Comparison of ENCODE assay signal across 15 cellular contexts in genomic region chr10:49007128-49007527, GRCh38.
DNase-seq lines count a peak whose midpoint lies in the region; ATAC-seq, FAIRE-seq and TF ChIP-seq lines count a peak whose summit lies in the region.
"Had no signal": no experiment of that assay in that cellular context is flagged by ENCODE, and none has a peak within 500 bp of the region (broad histone marks: within the 10 kb centered on the region; RNA-seq: fewer than 3 reads in every experiment).

No MANE protein-coding gene starts in this region.

- intact Hi-C loops in left ventricle myocardium inferior (cut with micrococcal nuclease) (no loop called here), Right ventricle myocardium inferior (cut with DNase I) (loop anchor here (5.0 kb wide), 1 partner anchor 45 kb away; no protein-coding TSS in a partner anchor), K562 (cut with micrococcal nuclease) (no loop called here)

- TF ChIP-seq CTCF in left ventricle myocardium inferior (IDR thresholded peaks at IDR 0.05; ENCODE audit: borderline replicate concordance) (no peak), K562 (IDR thresholded peaks at IDR 0.05 in 2 of 3, conservative IDR thresholded peaks at IDR 0.05 in 1 of 3; ENCODE audit: insufficient read depth in 2 of 3, low read depth in 1 of 3, low read length in 3 of 3) (no peak), parathyroid adenoma (IDR thresholded peaks at IDR 0.05) (no peak)

- CTCF ChIA-PET in K562 (lab: Yijun Ruan, JAX; ENCODE audit: low intra/inter-chr PET ratio), result no interaction called here

- TF ChIP-seq POLR2A in K562 (conservative IDR thresholded peaks at IDR 0.05), result no peak

- whole genome bisulfite sequencing in K562 (ENCODE audit: insufficient coverage, low coverage, missing lambda C conversion rate), result 7% methylated on average over 5 of the region's 5 CpGs

- no peaks in the 10 kb centered on the region for H3K9me3 ChIP-seq in left ventricle myocardium inferior (replicated peaks)
- no peaks in the 10 kb centered on the region for H3K9me3 ChIP-seq in K562 (replicated peaks; ENCODE audit: control insufficient read depth, insufficient read depth, low read depth, low read length)
- H3K9me3 ChIP-seq in parathyroid adenoma (ENCODE audit: control insufficient read depth, low read length), result no peaks in the 10 kb centered on the region
- H3K9me3 ChIP-seq: A549, BE2C, Caco-2 had no signal

- DNase-seq in left ventricle myocardium inferior, result no peak
- no peak for DNase-seq in Right ventricle myocardium inferior (ENCODE audit: missing footprints)
- DNase-seq in K562 (ENCODE audit: extremely low read depth in 1 of 4, low spot score in 3 of 4), result no peak
- peak; percentile 31 for DNase-seq in left kidney (ENCODE audit: low read depth, low spot score)
- no peak for DNase-seq in T-helper 1 cell
- no peak for DNase-seq in NCI-H345 (lab: John Stamatoyannopoulos, UW)
- DNase-seq: BE2C; Caco-2; CD8-positive, alpha-beta memory T cell; DMS53; H7; IMR-90 had no signal

- H3K36me3 ChIP-seq in left ventricle myocardium inferior (no peaks in the 10 kb centered on the region), K562 (ENCODE audit: control insufficient read depth, insufficient read depth, low read length) (no peaks in the 10 kb centered on the region), parathyroid adenoma (ENCODE audit: control insufficient read depth, insufficient read depth, low read length) (no peaks in the 10 kb centered on the region)
- H3K36me3 ChIP-seq: BE2C had no signal

- H4K20me1 ChIP-seq in K562 (replicated peaks; ENCODE audit: control insufficient read depth, insufficient read depth, low read length), result no peaks in the 10 kb centered on the region

- TF ChIP-seq EP300 in K562 (IDR thresholded peaks at IDR 0.05; ENCODE audit: low read length), result no peak

- H3K4me1 ChIP-seq in left ventricle myocardium inferior (peaks cover 45% of the 10 kb centered on the region), K562 (replicated peaks in 1 of 2; ENCODE audit: control insufficient read depth in 2 of 2, insufficient read depth in 2 of 2, low read length in 2 of 2) (peaks cover 16 to 19% of the 10 kb centered on the region in 2 experiments; a peak in 4 of 5 replicates), parathyroid adenoma (peaks cover 59% of the 10 kb centered on the region)
- H3K4me1 ChIP-seq: A549, BE2C, Caco-2 had no signal

- ATAC-seq in Right ventricle myocardium inferior (no peak), K562 (no peak)
- ATAC-seq: A549, GM23338 had no signal

- no peak for TF ChIP-seq RAD21 in K562 (CRISPR knock-in tag; conservative IDR thresholded peaks at IDR 0.05 in 1 of 2, IDR thresholded peaks at IDR 0.05 in 1 of 2)

- POLR2A ChIA-PET in K562 (lab: Yijun Ruan, JAX), result interaction anchor here (0.8 to 3.2 kb wide), 4 partner anchors 10 to 345 kb away, joined by 3 to 20 read pairs (median 6); no protein-coding TSS in a partner anchor

- H3K9ac ChIP-seq in K562 (ENCODE audit: insufficient read depth in 1 of 2, low read depth in 2 of 2, low read length in 2 of 2) (no peak overlapping the region), parathyroid adenoma (no peak overlapping the region)

- H3K27ac ChIP-seq in left ventricle myocardium inferior (replicated peaks), result peak overlapping the region; percentile 88
- H3K27ac ChIP-seq in K562 (ENCODE audit: extremely low read depth, low read depth, low read length), result no peak overlapping the region
- peak overlapping the region; percentile 17 for H3K27ac ChIP-seq in parathyroid adenoma
- H3K27ac ChIP-seq: A549 had no signal

- H2AFZ ChIP-seq in K562 (ENCODE audit: low read depth, low read length) (no peak overlapping the region), parathyroid adenoma (peak overlapping the region; percentile 7)
- H2AFZ ChIP-seq: GM23338 had no signal

- H3K4me3 ChIP-seq in left ventricle myocardium inferior, result no peak overlapping the region
- H3K4me3 ChIP-seq in K562, result no peak overlapping the region
- H3K4me3 ChIP-seq in parathyroid adenoma (ENCODE audit: low read depth, low read length), result no peak overlapping the region
- H3K4me3 ChIP-seq: A549, GM23338 had no signal

- H3K9me1 ChIP-seq in K562 (ENCODE audit: control insufficient read depth, insufficient read depth, low read length), result no peaks in the 10 kb centered on the region

- H3K79me2 ChIP-seq in K562 (ENCODE audit: control insufficient read depth, insufficient read depth, low read length), result no peaks in the 10 kb centered on the region
- H3K79me2 ChIP-seq in parathyroid adenoma, result no peaks in the 10 kb centered on the region

- BruUV-seq in K562 (replicated peaks; lab: Mats Ljungman, UMichigan), result no TSS peak

- in situ Hi-C loops in K562 (cut with MboI), result no loop called here

- H3K4me2 ChIP-seq in K562 (ENCODE audit: insufficient read depth, low read length) (no peak overlapping the region), parathyroid adenoma (ENCODE audit: low read length) (no peak overlapping the region)
- H3K4me2 ChIP-seq: A549, GM23338 had no signal

- H3K27me3 ChIP-seq in left ventricle myocardium inferior (ENCODE audit: low read depth) (no peaks in the 10 kb centered on the region), K562 (ENCODE audit: control insufficient read depth in 2 of 2, insufficient read depth in 2 of 2, low read length in 2 of 2) (no peaks in the 10 kb centered on the region; a peak in 1 of 5 replicates), parathyroid adenoma (ENCODE audit: control insufficient read depth, insufficient read depth, low read length) (no peaks in the 10 kb centered on the region)
- H3K27me3 ChIP-seq: BE2C had no signal

- FAIRE-seq in K562 (lab: Jason Lieb, UNC), result peak; percentile 35
- FAIRE-seq: A549 had no signal

TF ChIP-seq in K562, 482 proteins besides CTCF, POLR2A, EP300 and RAD21 (continues in another document):
- no peak for TF ChIP-seq ARID4B (CRISPR knock-in tag; IDR thresholded peaks at IDR 0.05)
- no peak for TF ChIP-seq ZBTB49 (CRISPR knock-in tag; IDR thresholded peaks at IDR 0.05; ENCODE audit: borderline replicate concordance)
- no peak for TF ChIP-seq MECOM (CRISPR knock-in tag; IDR thresholded peaks at IDR 0.05)
- TF ChIP-seq CHCHD3 (CRISPR knock-in tag; IDR thresholded peaks at IDR 0.05), result no peak
- TF ChIP-seq ZNF57 (CRISPR knock-in tag; IDR thresholded peaks at IDR 0.05), result no peak
- no peak for TF ChIP-seq NR2C2 (CRISPR knock-in tag; IDR thresholded peaks at IDR 0.05)
- no peak for TF ChIP-seq NR2C2 (tag; IDR thresholded peaks at IDR 0.05)
- TF ChIP-seq CXXC5 (CRISPR knock-in tag; IDR thresholded peaks at IDR 0.05), result no peak
- no peak for TF ChIP-seq ZNF24 (IDR thresholded peaks at IDR 0.05)
- no peak for TF ChIP-seq ZNF668 (CRISPR knock-in tag; IDR thresholded peaks at IDR 0.05)
